ENCODE assay signal across 9 cellular contexts in genomic region chr6:44257753-44258324, GRCh38. TPM values are rescaled to one million over a fixed set of nuclear protein-coding genes. Genes with fewer than 3 reads are reported as not detected.
DNase-seq lines count a peak whose midpoint lies in the region; ATAC-seq lines count a peak whose summit lies in the region.
"Had no signal": no experiment of that assay in that cellular context is flagged by ENCODE, and none has a peak within 500 bp of the region (broad histone marks: within the 10 kb centered on the region; RNA-seq: fewer than 3 reads in every experiment).

No MANE protein-coding gene starts in this region.

- no peak for DNase-seq in activated T-cell treated with anti-CD3 and anti-CD28 coated beads, Interleukin-2, amount 50 U/mL, for 24 hours
- DNase-seq in activated T-cell treated with anti-CD3 and anti-CD28 coated beads for 4 hours (no peak), SHP77 (lab: John Stamatoyannopoulos, UW) (no peak), occipital lobe (lab: John Stamatoyannopoulos, UW) (no peak)

- peaks cover 56% of the 10 kb centered on the region for H3K36me3 ChIP-seq in mesodermal cell (ENCODE audit: control insufficient read depth, insufficient read depth, low read length)

- H3K4me1 Mint-ChIP-seq in activated T-cell treated with anti-CD3 and anti-CD28 coated beads, Interleukin-2, amount 50 U/mL, for 24 hours (ENCODE audit: low read depth): peaks cover 66% of the 10 kb centered on the region

- H3K27me3 Mint-ChIP-seq in activated T-cell treated with anti-CD3 and anti-CD28 coated beads, Interleukin-2, amount 50 U/mL, for 24 hours: no peaks in the 10 kb centered on the region

- H3K4me3 ChIP-seq in mesodermal cell (ENCODE audit: extremely low read depth, insufficient read depth, low read length, poor library complexity, severe bottlenecking): peak overlapping the region; percentile 29

- H3K27ac Mint-ChIP-seq in activated T-cell treated with anti-CD3 and anti-CD28 coated beads, Interleukin-2, amount 50 U/mL, for 24 hours: peak overlapping the region; percentile 94

- peak overlapping the region; percentile 75 for H3K4me3 Mint-ChIP-seq in activated T-cell treated with anti-CD3 and anti-CD28 coated beads, Interleukin-2, amount 50 U/mL, for 24 hours

- no peaks in the 10 kb centered on the region for H3K9me3 ChIP-seq in mesodermal cell (ENCODE audit: control insufficient read depth, low read length)

- H3K4me1 ChIP-seq in mesodermal cell (ENCODE audit: control insufficient read depth, insufficient read depth, low read length, poor library complexity, severe bottlenecking): peaks cover 16% of the 10 kb centered on the region

- 46 to 51% methylated on average over 8 to 14 of the region's 15 CpGs for WGBS in mesodermal cell (ENCODE audit: insufficient coverage in 2 of 2), 2 experiments

- H3K27ac ChIP-seq in angular gyrus (ENCODE audit: low read depth, low read length) (peak overlapping the region; percentile 98), mesodermal cell (ENCODE audit: low read depth, low read length, severe bottlenecking) (peak overlapping the region; percentile 64)

- ATAC-seq in HG03139 (IDR thresholded peaks at IDR 0.05; ENCODE audit: unreplicated experiment) (peak; percentile 10), HG03378 (IDR thresholded peaks at IDR 0.05; ENCODE audit: unreplicated experiment) (no peak)

- peaks cover 92% of the 10 kb centered on the region for H3K36me3 Mint-ChIP-seq in activated T-cell treated with anti-CD3 and anti-CD28 coated beads, Interleukin-2, amount 50 U/mL, for 24 hours (ENCODE audit: low read depth)

- no peaks in the 10 kb centered on the region for H3K9me3 Mint-ChIP-seq in activated T-cell treated with anti-CD3 and anti-CD28 coated beads, Interleukin-2, amount 50 U/mL, for 24 hours

RNA-seq across cellular contexts. Expression of gene SLC35B2, which starts 0.5 kb away (rescaled TPM):
- 58.8 TPM for polyA plus RNA-seq in mesodermal cell (2013, experiment 1 of 2)
- polyA plus RNA-seq in mesodermal cell (2013, experiment 2 of 2): 45.4 TPM
- total RNA-seq in occipital lobe: 33.1 TPM

RNA-seq across cellular contexts. Expression of gene NFKBIE, which starts 7.5 kb away (rescaled TPM):
- polyA plus RNA-seq in mesodermal cell (2013, experiment 1 of 2): 11.1 TPM
- polyA plus RNA-seq in mesodermal cell (2013, experiment 2 of 2): 8.6 TPM
- total RNA-seq in occipital lobe: 7.8 TPM

RNA-seq across cellular contexts. Expression of gene HSP90AB1, which starts 10.9 kb away (rescaled TPM):
- 1,346 TPM for polyA plus RNA-seq in mesodermal cell (2013, experiment 1 of 2)
- polyA plus RNA-seq in mesodermal cell (2013, experiment 2 of 2): 1,290 TPM
- 440 TPM for total RNA-seq in occipital lobe

RNA-seq across cellular contexts. Expression of gene TMEM151B, which starts 12.4 kb away (rescaled TPM):
- polyA plus RNA-seq in mesodermal cell (2013, experiment 1 of 2): 1.5 TPM
- polyA plus RNA-seq in mesodermal cell (2013, experiment 2 of 2): 0.46 TPM
- total RNA-seq in occipital lobe: 53.5 TPM
- total RNA-seq: glomerular endothelial cell had no signal

RNA-seq across cellular contexts. Expression of gene SLC29A1, which starts 34.4 kb away (rescaled TPM):
- polyA plus RNA-seq in mesodermal cell (2013, experiment 1 of 2): 32.1 TPM
- 23.0 TPM for polyA plus RNA-seq in mesodermal cell (2013, experiment 2 of 2)
- 5.5 TPM for total RNA-seq in occipital lobe
